ENCODE assay signal across 8 cellular contexts in the genomic region with DNA sequence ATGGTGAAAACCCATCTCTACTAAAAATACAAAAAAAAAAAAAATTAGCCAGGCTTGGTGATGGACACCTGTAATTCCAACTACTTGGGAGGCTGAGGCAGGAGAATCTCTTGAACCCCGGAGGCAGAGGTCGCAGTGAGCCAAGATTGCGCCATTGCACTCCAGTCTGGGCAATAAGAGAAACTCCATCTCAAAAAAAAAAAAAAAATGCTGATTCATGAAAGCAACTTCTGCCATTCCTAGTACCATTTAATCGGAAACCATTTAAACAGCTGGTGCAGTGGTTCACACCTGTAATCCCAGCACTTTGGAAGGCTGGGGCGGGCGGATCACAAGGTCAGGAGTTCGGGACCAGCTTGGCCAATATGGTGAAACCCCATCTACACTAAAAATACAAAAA. TPM values are rescaled to one million over a fixed set of nuclear protein-coding genes. Genes with fewer than 3 reads are reported as not detected.
DNase-seq lines count a peak whose midpoint lies in the region; ATAC-seq, FAIRE-seq and TF ChIP-seq lines count a peak whose summit lies in the region.
"Not testable (repeated sequence)": the region's sequence is repeated elsewhere in the genome, so short reads cannot be mapped to it uniquely, and the experiment has no call there.

No MANE protein-coding gene starts in this region.

- H3K4ac ChIP-seq in IMR-90 (ENCODE audit: low read depth, low read length): not testable (repeated sequence)
- H3K4ac ChIP-seq in trophoblast cell (ENCODE audit: low read depth, low read length): peak overlapping the region; percentile 46

- not testable (repeated sequence) for H3K27ac Mint-ChIP-seq in CD4-positive, CD25-positive, alpha-beta regulatory T cell; T-helper 2 cell treated with Interferon-gamma antibody and Interleukin-4, amounts not matched to agents 5 μg/mL and 100 μg/mL, for 36 hours
- H3K27ac Mint-ChIP-seq in activated T-helper 17 cell treated with anti-CD3 and anti-CD28 coated beads, Interleukin-2, amount 50 U/mL, for 72 hours: peak overlapping the region; percentile 25
- H3K27ac Mint-ChIP-seq in central memory CD8-positive, alpha-beta T cell (ENCODE audit: low read depth): peak overlapping the region; percentile 38
- peak overlapping the region; percentile 31 for H3K27ac Mint-ChIP-seq in stimulated activated naive B cell treated with anti-CD40 and anti-IgM and Interleukin-4, amounts not matched to agents 10 μg/mL and 1 μg/mL and 100 μg/mL, for 72 hours

- not testable (repeated sequence) for H3K14ac ChIP-seq in IMR-90 (replicated peaks; ENCODE audit: low read depth, low read length); trophoblast cell (ENCODE audit: low read length)

- peaks cover 46% of the 10 kb centered on the region for H3K79me2 ChIP-seq in HepG2 (ENCODE audit: insufficient read depth, low read length)
- not testable (repeated sequence) for H3K79me2 ChIP-seq in trophoblast cell (ENCODE audit: control insufficient read depth, insufficient read depth, low read length, poor library complexity)

- not testable (repeated sequence) for H3K9me1 ChIP-seq in IMR-90 (ENCODE audit: insufficient read depth, low read length)

- not testable (repeated sequence) for H2BK20ac ChIP-seq in IMR-90 (ENCODE audit: low read depth, low read length)

- CTCF ChIA-PET in IMR-90 (lab: Yijun Ruan, JAX): interaction anchor here (0.6 kb wide), 1 partner anchor 93 kb away, joined by 4 read pairs; no protein-coding TSS in a partner anchor
- CTCF ChIA-PET in HepG2 (lab: Yijun Ruan, JAX; ENCODE audit: low intra/inter-chr PET ratio, low total read pairs): not testable (repeated sequence)

- H3K9me3 Mint-ChIP-seq in CD4-positive, CD25-positive, alpha-beta regulatory T cell; T-helper 2 cell treated with Interferon-gamma antibody and Interleukin-4, amounts not matched to agents 5 μg/mL and 100 μg/mL, for 36 hours; activated T-helper 17 cell treated with anti-CD3 and anti-CD28 coated beads, Interleukin-2, amount 50 U/mL, for 72 hours; central memory CD8-positive, alpha-beta T cell; stimulated activated naive B cell treated with anti-CD40 and anti-IgM and Interleukin-4, amounts not matched to agents 10 μg/mL and 1 μg/mL and 100 μg/mL, for 72 hours: not testable (repeated sequence)

- H2BK12ac ChIP-seq in trophoblast cell (ENCODE audit: low read length): not testable (repeated sequence)

- not testable (repeated sequence) for H3K4me3 ChIP-seq in CD4-positive, CD25-positive, alpha-beta regulatory T cell (ENCODE audit: low read depth, low read length); IMR-90 (ENCODE audit: insufficient read depth, low read depth, low read length); HepG2 (replicated peaks in 1 of 3; ENCODE audit: insufficient read depth in 1 of 3, low read depth in 2 of 3, low read length in 3 of 3); trophoblast cell (ENCODE audit: low read depth, low read length)

- TF ChIP-seq EP300 in HepG2 (IDR thresholded peaks at IDR 0.05; ENCODE audit: low read depth in 2 of 2, low read length in 2 of 2); HepG2 (CRISPR knock-in tag; IDR thresholded peaks at IDR 0.05; ENCODE audit: borderline replicate concordance): not testable (repeated sequence)

- in situ Hi-C loops in IMR-90 (cut with MboI; ENCODE audit: low sequenced_read_pairs); HepG2 (cut with HindIII; ENCODE audit: extremely low pct_ligation_motif_present, low pct_unique_long_range_greater_than_20kb): not testable (repeated sequence)

- H2BK5ac ChIP-seq in IMR-90 (ENCODE audit: low read depth, low read length, poor library complexity, severe bottlenecking): peak overlapping the region; percentile 43
- H2BK5ac ChIP-seq in trophoblast cell (ENCODE audit: low read depth, low read length, poor library complexity): not testable (repeated sequence)

- not testable (repeated sequence) for H2BK15ac ChIP-seq in IMR-90 (ENCODE audit: low read depth, low read length)

- H2AK9ac ChIP-seq in IMR-90 (replicated peaks; ENCODE audit: low read depth, low read length, poor library complexity): not testable (repeated sequence)

- not testable (repeated sequence) for H4K91ac ChIP-seq in IMR-90 (ENCODE audit: insufficient read depth, low read depth, low read length); trophoblast cell (ENCODE audit: low read depth, low read length)

- H3K9me3 ChIP-seq in CD4-positive, CD25-positive, alpha-beta regulatory T cell (ENCODE audit: control insufficient read depth in 2 of 2, low read length in 2 of 2); IMR-90 (ENCODE audit: control insufficient read depth, insufficient read depth, low read length); HepG2 (ENCODE audit: low read length); trophoblast cell (ENCODE audit: insufficient read depth, low read depth, low read length): not testable (repeated sequence)

- POLR2A ChIA-PET in IMR-90 (lab: Charles Lee; ENCODE audit: unreplicated experiment): interaction anchor here (0.6 kb wide), 1 partner anchor 69 kb away, joined by 4 read pairs; no protein-coding TSS in a partner anchor
- POLR2A ChIA-PET in HepG2 (lab: Yijun Ruan, JAX): not testable (repeated sequence)

- TF ChIP-seq CTCF in IMR-90 (conservative IDR thresholded peaks at IDR 0.05; ENCODE audit: low read depth, low read length); HepG2 (CRISPR knock-in tag; IDR thresholded peaks at IDR 0.05): not testable (repeated sequence)

- H3K56ac ChIP-seq in IMR-90 (ENCODE audit: extremely low read depth, insufficient read depth, low read length): not testable (repeated sequence)

- H3K27me3 Mint-ChIP-seq in CD4-positive, CD25-positive, alpha-beta regulatory T cell; T-helper 2 cell treated with Interferon-gamma antibody and Interleukin-4, amounts not matched to agents 5 μg/mL and 100 μg/mL, for 36 hours (ENCODE audit: low read depth); activated T-helper 17 cell treated with anti-CD3 and anti-CD28 coated beads, Interleukin-2, amount 50 U/mL, for 72 hours; central memory CD8-positive, alpha-beta T cell; stimulated activated naive B cell treated with anti-CD40 and anti-IgM and Interleukin-4, amounts not matched to agents 10 μg/mL and 1 μg/mL and 100 μg/mL, for 72 hours: not testable (repeated sequence)

- H2AK5ac ChIP-seq in IMR-90 (ENCODE audit: low read depth, low read length); trophoblast cell (ENCODE audit: low read length): not testable (repeated sequence)

- not testable (repeated sequence) for H2BK120ac ChIP-seq in IMR-90 (ENCODE audit: low read depth, low read length); trophoblast cell (ENCODE audit: insufficient read depth, low read length, poor library complexity)

- not testable (repeated sequence) for H4K12ac ChIP-seq in trophoblast cell (ENCODE audit: low read depth, low read length)

- H4K5ac ChIP-seq in IMR-90 (ENCODE audit: low read depth, low read length): not testable (repeated sequence)

- not testable (repeated sequence) for DNase-seq in CD4-positive, CD25-positive, alpha-beta regulatory T cell; IMR-90; T-helper 2 cell treated with Interferon-gamma antibody and Interleukin-4, amounts not matched to agents 5 μg/mL and 100 μg/mL, for 36 hours (ENCODE audit: low spot score); central memory CD8-positive, alpha-beta T cell (ENCODE audit: low spot score in 2 of 2); HepG2 (ENCODE audit: low spot score); trophoblast cell; stimulated activated naive B cell treated with anti-CD40 and anti-IgM and Interleukin-4, amounts not matched to agents 10 μg/mL and 1 μg/mL and 100 μg/mL, for 72 hours

- H3K79me1 ChIP-seq in IMR-90 (ENCODE audit: low read depth in 1 of 2, low read length in 2 of 2): peaks cover 14 to 35% of the 10 kb centered on the region in 2 experiments
- not testable (repeated sequence) for H3K79me1 ChIP-seq in trophoblast cell (ENCODE audit: low read length)

- peaks cover 65% of the 10 kb centered on the region for H3K4me1 ChIP-seq in CD4-positive, CD25-positive, alpha-beta regulatory T cell (ENCODE audit: control insufficient read depth, insufficient read depth, low read length, poor library complexity, severe bottlenecking)
- not testable (repeated sequence) for H3K4me1 ChIP-seq in IMR-90 (ENCODE audit: control insufficient read depth, insufficient read depth, low read length); trophoblast cell (ENCODE audit: control insufficient read depth in 1 of 2, insufficient read depth in 2 of 2, low read length in 2 of 2)
- peaks cover 31% of the 10 kb centered on the region for H3K4me1 ChIP-seq in HepG2 (ENCODE audit: insufficient read depth, low read length)

- H2AFZ ChIP-seq in IMR-90 (replicated peaks; ENCODE audit: low read length, poor library complexity); HepG2 (ENCODE audit: low read length); trophoblast cell (ENCODE audit: insufficient read depth, low read length, poor library complexity): not testable (repeated sequence)

- H4K20me1 ChIP-seq in IMR-90 (ENCODE audit: insufficient read depth, low read length) (peaks cover 53% of the 10 kb centered on the region), HepG2 (ENCODE audit: insufficient read depth, low read length) (peaks cover 25% of the 10 kb centered on the region)

- intact Hi-C loops in IMR-90 (cut with micrococcal nuclease): loop anchor here (5.0 kb wide), 1 partner anchor 36 kb away; no protein-coding TSS in a partner anchor
- intact Hi-C loops in HepG2 (cut with micrococcal nuclease; ENCODE audit: unreplicated experiment): not testable (repeated sequence)

- not testable (repeated sequence) for ATAC-seq in CD4-positive, CD25-positive, alpha-beta regulatory T cell (ENCODE audit: low read depth in 2 of 2); IMR-90 (ENCODE audit: low read depth); activated T-helper 17 cell treated with anti-CD3 and anti-CD28 coated beads, Interleukin-2, amount 50 U/mL, for 72 hours (replicated peaks); central memory CD8-positive, alpha-beta T cell (replicated peaks; ENCODE audit: extremely low read depth, poor library complexity, severe bottlenecking); HepG2; stimulated activated naive B cell treated with anti-CD40 and anti-IgM and Interleukin-4, amounts not matched to agents 10 μg/mL and 1 μg/mL and 100 μg/mL, for 72 hours (replicated peaks)

- H3K4me3 Mint-ChIP-seq in CD4-positive, CD25-positive, alpha-beta regulatory T cell: peak overlapping the region; percentile 35 to 59 (median 48)
- peak overlapping the region; percentile 2 for H3K4me3 Mint-ChIP-seq in T-helper 2 cell treated with Interferon-gamma antibody and Interleukin-4, amounts not matched to agents 5 μg/mL and 100 μg/mL, for 36 hours
- H3K4me3 Mint-ChIP-seq in activated T-helper 17 cell treated with anti-CD3 and anti-CD28 coated beads, Interleukin-2, amount 50 U/mL, for 72 hours: peak overlapping the region; percentile 30
- not testable (repeated sequence) for H3K4me3 Mint-ChIP-seq in central memory CD8-positive, alpha-beta T cell; stimulated activated naive B cell treated with anti-CD40 and anti-IgM and Interleukin-4, amounts not matched to agents 10 μg/mL and 1 μg/mL and 100 μg/mL, for 72 hours

- FAIRE-seq in HepG2 (lab: Jason Lieb, UNC): not testable (repeated sequence)

- TF ChIP-seq POLR2A in IMR-90 (IDR thresholded peaks at IDR 0.05; ENCODE audit: low read depth, low read length); HepG2 (IDR thresholded peaks at IDR 0.05; ENCODE audit: insufficient read depth in 1 of 2, low read depth in 2 of 2, low read length in 2 of 2): not testable (repeated sequence)

- not testable (repeated sequence) for BruUV-seq in IMR-90 (replicated peaks; lab: Mats Ljungman, UMichigan); HepG2 (replicated peaks; lab: Mats Ljungman, UMichigan)

- H3K18ac ChIP-seq in IMR-90 (ENCODE audit: low read depth, low read length); trophoblast cell (ENCODE audit: low read length): not testable (repeated sequence)

- not testable (repeated sequence) for H3K4me2 ChIP-seq in IMR-90 (ENCODE audit: low read depth, low read length); HepG2 (ENCODE audit: low read depth, low read length); trophoblast cell (ENCODE audit: low read length)

- H3K36me3 ChIP-seq in CD4-positive, CD25-positive, alpha-beta regulatory T cell (ENCODE audit: control insufficient read depth, insufficient read depth, low read length): peaks cover 35% of the 10 kb centered on the region
- H3K36me3 ChIP-seq in IMR-90 (ENCODE audit: control insufficient read depth, insufficient read depth, low read length) (peaks cover 13% of the 10 kb centered on the region), HepG2 (replicated peaks in 1 of 2; ENCODE audit: control insufficient read depth in 1 of 2, insufficient read depth in 2 of 2, low read length in 2 of 2) (peaks cover 3 to 39% of the 10 kb centered on the region in 2 experiments), trophoblast cell (ENCODE audit: control insufficient read depth in 1 of 2, insufficient read depth in 2 of 2, low read length in 2 of 2) (peaks cover 13% of the 10 kb centered on the region in 2 experiments)

- peaks cover 39 to 72% (median 59%) of the 10 kb centered on the region in 4 donors for H3K4me1 Mint-ChIP-seq in CD4-positive, CD25-positive, alpha-beta regulatory T cell
- H3K4me1 Mint-ChIP-seq in T-helper 2 cell treated with Interferon-gamma antibody and Interleukin-4, amounts not matched to agents 5 μg/mL and 100 μg/mL, for 36 hours (ENCODE audit: low read depth): peaks cover 47% of the 10 kb centered on the region
- H3K4me1 Mint-ChIP-seq in activated T-helper 17 cell treated with anti-CD3 and anti-CD28 coated beads, Interleukin-2, amount 50 U/mL, for 72 hours: peaks cover 35% of the 10 kb centered on the region
- H3K4me1 Mint-ChIP-seq in central memory CD8-positive, alpha-beta T cell: peaks cover 58% of the 10 kb centered on the region
- peaks cover 27 to 59% of the 10 kb centered on the region in 2 donors for H3K4me1 Mint-ChIP-seq in stimulated activated naive B cell treated with anti-CD40 and anti-IgM and Interleukin-4, amounts not matched to agents 10 μg/mL and 1 μg/mL and 100 μg/mL, for 72 hours

- not testable (repeated sequence) for H4K8ac ChIP-seq in IMR-90 (ENCODE audit: low read depth in 2 of 2, low read length in 2 of 2); trophoblast cell (ENCODE audit: low read depth, low read length)

- dilution Hi-C loops in IMR-90 (cut with HindIII; ENCODE audit: low sequenced_read_pairs, unreplicated experiment): not testable (repeated sequence)

- peaks cover 27% of the 10 kb centered on the region for H3K36me3 Mint-ChIP-seq in CD4-positive, CD25-positive, alpha-beta regulatory T cell
- peaks cover 65% of the 10 kb centered on the region for H3K36me3 Mint-ChIP-seq in T-helper 2 cell treated with Interferon-gamma antibody and Interleukin-4, amounts not matched to agents 5 μg/mL and 100 μg/mL, for 36 hours (ENCODE audit: low read depth)
- peaks cover 99% of the 10 kb centered on the region for H3K36me3 Mint-ChIP-seq in activated T-helper 17 cell treated with anti-CD3 and anti-CD28 coated beads, Interleukin-2, amount 50 U/mL, for 72 hours (ENCODE audit: low read depth)
- H3K36me3 Mint-ChIP-seq in central memory CD8-positive, alpha-beta T cell (ENCODE audit: insufficient read depth): peaks cover 65% of the 10 kb centered on the region
- H3K36me3 Mint-ChIP-seq in stimulated activated naive B cell treated with anti-CD40 and anti-IgM and Interleukin-4, amounts not matched to agents 10 μg/mL and 1 μg/mL and 100 μg/mL, for 72 hours: peaks cover 27 to 54% of the 10 kb centered on the region in 2 donors

- 100% methylated on average over 3 of the region's 7 CpGs; no CpG with 5 or more reads in 1 of the 2 experiments for WGBS in IMR-90 (ENCODE audit: extremely low coverage in 2 of 2, insufficient read length in 1 of 2), 2 experiments
- 98% methylated on average over 7 of the region's 7 CpGs for WGBS in HepG2 (ENCODE audit: low lambda C conversion rate)
- no CpG with 5 or more reads among the region's 7 CpGs for WGBS in trophoblast cell (ENCODE audit: extremely low coverage, insufficient coverage, insufficient read length)

- H3K9ac ChIP-seq in IMR-90 (ENCODE audit: low read depth, low read length); HepG2 (ENCODE audit: insufficient read depth, low read depth, low read length); trophoblast cell (ENCODE audit: low read length): not testable (repeated sequence)

- not testable (repeated sequence) for H3K23ac ChIP-seq in IMR-90 (ENCODE audit: low read depth, low read length); trophoblast cell (ENCODE audit: low read length)

- not testable (repeated sequence) for H3K27ac ChIP-seq in CD4-positive, CD25-positive, alpha-beta regulatory T cell (ENCODE audit: insufficient read depth, low read length, poor library complexity, severe bottlenecking); IMR-90 (ENCODE audit: insufficient read depth, low read length); HepG2 (ENCODE audit: extremely low read length, insufficient read depth, low read length); trophoblast cell (ENCODE audit: low read depth, low read length)

- TF ChIP-seq RAD21 in IMR-90 (IDR thresholded peaks at IDR 0.05; ENCODE audit: low read length); HepG2 (CRISPR knock-in tag; IDR thresholded peaks at IDR 0.05): not testable (repeated sequence)

- H3K27me3 ChIP-seq in CD4-positive, CD25-positive, alpha-beta regulatory T cell (ENCODE audit: control insufficient read depth, insufficient read depth, low read length); IMR-90 (ENCODE audit: control insufficient read depth, insufficient read depth, low read length); HepG2 (ENCODE audit: control insufficient read depth in 1 of 2, insufficient read depth in 2 of 2, low read length in 2 of 2); trophoblast cell (ENCODE audit: insufficient read depth, low read length): not testable (repeated sequence)

RNA-seq across cellular contexts. Expression of a gene that starts 5.9 kb away (rescaled TPM):
- total RNA-seq in CD4-positive, CD25-positive, alpha-beta regulatory T cell: 209 TPM
- polyA plus RNA-seq in CD4-positive, CD25-positive, alpha-beta regulatory T cell: 1 to 10 TPM; 2.6 to 5.3 (median 3.3) TPM
- total RNA-seq in IMR-90 (2012; rRNA removed) (23.8 and 41.4 TPM in 2 replicates), HepG2 (2016; rRNA removed; fragmentation: Illumina TruSeq; extraction: Trizol) (13.2 and 24.6 TPM in 2 replicates)
- polyA plus RNA-seq in IMR-90 (2012; rRNA removed) (31.1 and 46.4 TPM in 2 replicates), HepG2 (2011; rRNA removed) (23.3 and 23.7 TPM in 2 replicates)
- polyA plus RNA-seq in IMR-90 (2012; cell fraction: cytosol; rRNA removed): 13.2 and 15.6 TPM in 2 replicates
- 14.3 and 60.9 TPM in 2 replicates for polyA plus RNA-seq in IMR-90 (2012; cell fraction: nucleus; rRNA removed; ENCODE audit: low replicate concordance)
- 100 to 1,000 TPM in 1 of 2 donors, 10 to 100 TPM in 1; 75.6 to 154 TPM for total RNA-seq in activated T-helper 17 cell treated with anti-CD3 and anti-CD28 coated beads, Interleukin-2, amount 50 U/mL, for 72 hours
- 2.7 and 3.3 TPM in 2 replicates for total RNA-seq in HepG2 (2016; cell fraction: cytosol; rRNA removed; fragmentation: Illumina TruSeq; extraction: Trizol; ENCODE audit: low read depth)
- 13.3 and 24.2 TPM in 2 replicates for total RNA-seq in HepG2 (2016; cell fraction: insoluble cytoplasmic fraction; rRNA removed; fragmentation: Illumina TruSeq; extraction: Trizol)
- total RNA-seq in HepG2 (2016; cell fraction: membrane; rRNA removed; fragmentation: Illumina TruSeq; extraction: Trizol): 12.5 and 15.1 TPM in 2 replicates
- total RNA-seq in HepG2 (2016; cell fraction: nucleus; rRNA removed; fragmentation: Illumina TruSeq; extraction: Trizol): 32.3 and 36.8 TPM in 2 replicates
- 8.6 and 13.7 TPM in 2 replicates for polyA plus RNA-seq in HepG2 (2011; cell fraction: cytosol; rRNA removed)
- 39.3 and 44.1 TPM in 2 replicates for polyA plus RNA-seq in HepG2 (2011; cell fraction: nucleus; rRNA removed)
- 39.2 and 40.9 TPM in 2 replicates for polyA plus RNA-seq in HepG2 (2012)
- 1.7 and 1.9 TPM in 2 replicates for polyA plus RNA-seq in HepG2 (2016; cell fraction: cytosol; fragmentation: Illumina TruSeq; extraction: Trizol; ENCODE audit: low read depth)
- 30.4 and 32.4 TPM in 2 replicates for polyA plus RNA-seq in HepG2 (2016; cell fraction: insoluble cytoplasmic fraction; fragmentation: Illumina TruSeq; extraction: Trizol; ENCODE audit: low read depth)
- polyA plus RNA-seq in HepG2 (2016; cell fraction: membrane; fragmentation: Illumina TruSeq; extraction: Trizol; ENCODE audit: low read depth): 7.1 and 8.8 TPM in 2 replicates
- polyA plus RNA-seq in HepG2 (2016; cell fraction: nucleus; fragmentation: Illumina TruSeq; extraction: Trizol; ENCODE audit: insufficient read depth, low read depth): 48.4 and 49.1 TPM in 2 replicates
- polyA minus RNA-seq in HepG2 (2011; rRNA and poly(A)+ RNA removed; ENCODE audit: low replicate concordance): 29.3 and 32.7 TPM in 2 replicates
- 44.8 and 53.5 TPM in 2 replicates for polyA minus RNA-seq in HepG2 (2011; cell fraction: cytosol; rRNA and poly(A)+ RNA removed)
- polyA minus RNA-seq in HepG2 (2011; cell fraction: nucleus; rRNA and poly(A)+ RNA removed): 117 and 134 TPM in 2 replicates
- polyA plus RNA-seq in trophoblast cell (2013): 90.2 and 90.5 TPM in 2 replicates
